8 cellular contexts compared by ENCODE assay signal in genomic region chr18:46917808-46918600, GRCh38. TPM values are rescaled to one million over a fixed set of nuclear protein-coding genes. Genes with fewer than 3 reads are reported as not detected.
A peak's percentile ranks its signal among the peaks of the same experiment; 100 is the strongest.
DNase-seq lines count a peak whose midpoint lies in the region; ATAC-seq and TF ChIP-seq lines count a peak whose summit lies in the region.

No MANE protein-coding gene starts in this region.

- H3K27me3 ChIP-seq in SK-N-SH (ENCODE audit: insufficient read depth) (no peaks in the 10 kb centered on the region), duodenal mucosa (ENCODE audit: control insufficient read depth in 1 of 2, insufficient read depth in 2 of 2, low read length in 2 of 2) (no peaks in the 10 kb centered on the region), tibial artery (no peaks in the 10 kb centered on the region)

- intact Hi-C loops in tibial artery (cut with DNase I; ENCODE audit: low total_unique reads), result no loop called here

- H3K79me2 ChIP-seq in SK-N-SH (ENCODE audit: insufficient read depth), result peaks cover 38% of the 10 kb centered on the region

- H3K36me3 ChIP-seq in SK-N-SH (replicated peaks in 1 of 2; ENCODE audit: control insufficient read depth in 1 of 2, insufficient read depth in 2 of 2, low read length in 1 of 2), result no peaks in the 10 kb centered on the region
- H3K36me3 ChIP-seq in duodenal mucosa (ENCODE audit: control insufficient read depth in 1 of 2, insufficient read depth in 2 of 2, low read length in 2 of 2), result no peaks in the 10 kb centered on the region
- H3K36me3 ChIP-seq in mesodermal cell (ENCODE audit: control insufficient read depth, insufficient read depth, low read length), result no peaks in the 10 kb centered on the region
- H3K36me3 ChIP-seq in tibial artery, result no peaks in the 10 kb centered on the region

- DNase-seq in ACHN (peak; percentile 26), GF-D8 (lab: John Stamatoyannopoulos, UW) (peak; percentile 46), SK-N-SH (no peak), tibial artery (peak in 1 of 2 donors; percentile 37), OCI-M2 (lab: John Stamatoyannopoulos, UW; ENCODE audit: unreplicated experiment) (no peak)

- H3K9ac ChIP-seq in SK-N-SH (peak overlapping the region; percentile 72), duodenal mucosa (ENCODE audit: low read depth in 1 of 2, low read length in 2 of 2) (peak overlapping the region; percentile 70 to 79)

- TF ChIP-seq EP300 in SK-N-SH (IDR thresholded peaks at IDR 0.05; ENCODE audit: borderline replicate concordance in 1 of 2, low read depth in 1 of 2, low read length in 1 of 2), result no peak

- peak overlapping the region; percentile 88 for H3K4me2 ChIP-seq in SK-N-SH

- H3K27ac ChIP-seq in SK-N-SH (ENCODE audit: low read depth in 2 of 2, low read length in 1 of 2) (peak overlapping the region; percentile 62 to 81; a peak in 3 of 4 replicates), duodenal mucosa (ENCODE audit: low read depth, low read length) (peak overlapping the region; percentile 74), mesodermal cell (ENCODE audit: low read depth, low read length, severe bottlenecking) (peak overlapping the region; percentile 82), tibial artery (peak overlapping the region; percentile 85 to 86)

- H3K4me3 ChIP-seq in SK-N-SH (ENCODE audit: low read depth in 2 of 2, low read length in 1 of 2) (peak overlapping the region; percentile 80 to 91), duodenal mucosa (ENCODE audit: low read depth in 1 of 2, low read length in 2 of 2) (peak overlapping the region; percentile 87 to 95), mesodermal cell (ENCODE audit: extremely low read depth, insufficient read depth, low read length, poor library complexity, severe bottlenecking) (peak overlapping the region; percentile 54), tibial artery (peak overlapping the region; percentile 68 to 80)

- peak; percentile 11 for ATAC-seq in HG03097 (IDR thresholded peaks at IDR 0.05; ENCODE audit: low FRiP score, unreplicated experiment)

- no peaks in the 10 kb centered on the region for H3K9me2 ChIP-seq in SK-N-SH

- peaks cover 9% of the 10 kb centered on the region for H3F3A ChIP-seq in SK-N-SH (replicated peaks; ENCODE audit: insufficient read depth)

- 53% methylated on average over 33 of the region's 33 CpGs for WGBS in SK-N-SH (ENCODE audit: low lambda C conversion rate)
- WGBS in mesodermal cell (ENCODE audit: insufficient coverage in 2 of 2), 2 experiments, result 46 to 63% methylated on average over 21 to 24 of the region's 33 CpGs

- CTCF ChIA-PET in SK-N-SH (lab: Yijun Ruan, JAX), result interaction anchor here (0.8 to 1.6 kb wide), 3 partner anchors 13 to 836 kb away, joined by 3 read pairs; a partner anchor contains a TSS

- TF ChIP-seq CTCF in SK-N-SH (IDR thresholded peaks at IDR 0.05) (no peak), tibial artery (IDR thresholded peaks at IDR 0.05) (no peak)

- peak overlapping the region; percentile 94 for H2AFZ ChIP-seq in SK-N-SH (ENCODE audit: low read depth)

- peaks cover 0 to 15% of the 10 kb centered on the region in 2 experiments; a peak in 3 of 4 replicates for H3K4me1 ChIP-seq in SK-N-SH (ENCODE audit: control insufficient read depth in 1 of 2, insufficient read depth in 2 of 2, low read depth in 1 of 2, low read length in 1 of 2)
- H3K4me1 ChIP-seq in duodenal mucosa (ENCODE audit: control insufficient read depth in 1 of 2, insufficient read depth in 2 of 2, low read length in 2 of 2), result peaks cover 9 to 18% of the 10 kb centered on the region in 2 donors
- H3K4me1 ChIP-seq in mesodermal cell (ENCODE audit: control insufficient read depth, insufficient read depth, low read length, poor library complexity, severe bottlenecking), result peaks cover 9% of the 10 kb centered on the region
- H3K4me1 ChIP-seq in tibial artery, result peaks cover 0 to 16% (median 6%) of the 10 kb centered on the region in 4 donors

- H4K20me1 ChIP-seq in SK-N-SH (ENCODE audit: insufficient read depth), result peaks cover 12% of the 10 kb centered on the region; the same call in 1 of the 2 replicates

- TF ChIP-seq RAD21 in SK-N-SH (IDR thresholded peaks at IDR 0.05; ENCODE audit: low read length), result no peak

- H3K9me3 ChIP-seq in SK-N-SH, result no peaks in the 10 kb centered on the region
- no peaks in the 10 kb centered on the region for H3K9me3 ChIP-seq in duodenal mucosa (ENCODE audit: control insufficient read depth in 1 of 2, low read length in 2 of 2)
- H3K9me3 ChIP-seq in mesodermal cell (ENCODE audit: control insufficient read depth, low read length), result no peaks in the 10 kb centered on the region
- H3K9me3 ChIP-seq in tibial artery, result no peaks in the 10 kb centered on the region

- POLR2A ChIA-PET in SK-N-SH (lab: Yijun Ruan, JAX), result interaction anchor here (0.9 to 1.0 kb wide), 2 partner anchors 22 to 133 kb away, joined by 3 read pairs; no protein-coding TSS in a partner anchor

- in situ Hi-C loops in ACHN (cut with HindIII; ENCODE audit: low pct_ligation_motif_present, low pct_unique_long_range_greater_than_20kb, low sequenced_read_pairs), result no loop called here

TF ChIP-seq in SK-N-SH, 30 proteins besides CTCF, POLR2A, EP300 and RAD21:
- TF ChIP-seq NFIC (IDR thresholded peaks at IDR 0.05; ENCODE audit: borderline replicate concordance), result no peak
- TF ChIP-seq FOXM1 (IDR thresholded peaks at IDR 0.05; ENCODE audit: low read depth), result no peak
- no peak for TF ChIP-seq TEAD4 (IDR thresholded peaks at IDR 0.05; ENCODE audit: borderline replicate concordance, insufficient read depth)
- TF ChIP-seq RXRA (IDR thresholded peaks at IDR 0.05; ENCODE audit: borderline replicate concordance, low read depth), result no peak
- no peak for TF ChIP-seq YY1 (IDR thresholded peaks at IDR 0.05; ENCODE audit: low read depth)
- TF ChIP-seq FOSL2 (IDR thresholded peaks at IDR 0.05; ENCODE audit: borderline replicate concordance, low read depth), result no peak
- no peak for TF ChIP-seq PBX3 (IDR thresholded peaks at IDR 0.05)
- no peak for TF ChIP-seq TCF12 (IDR thresholded peaks at IDR 0.05)
- no peak for TF ChIP-seq EZH2phosphoT487 (IDR thresholded peaks at IDR 0.05; ENCODE audit: borderline replicate concordance, low read depth)
- no peak for TF ChIP-seq SMC3 (IDR thresholded peaks at IDR 0.05; ENCODE audit: low read depth, low read length)

RNA-seq across cellular contexts. Expression of gene KATNAL2, which starts 0.6 kb away (rescaled TPM):
- polyA plus RNA-seq in SK-N-SH (2012; rRNA removed), result 6.5 and 8.2 TPM in 2 replicates
- 5.9 and 7.0 TPM in 2 replicates for polyA plus RNA-seq in SK-N-SH (2012; cell fraction: cytosol; rRNA removed)
- polyA plus RNA-seq in SK-N-SH (2012; cell fraction: nucleus; rRNA removed), result 24.8 and 29.5 TPM in 2 replicates
- 5.4 TPM for polyA plus RNA-seq in mesodermal cell (2013, experiment 1 of 2)
- 7.2 TPM for polyA plus RNA-seq in mesodermal cell (2013, experiment 2 of 2)

RNA-seq across cellular contexts. Expression of gene PIAS2, which starts 0.7 kb away (rescaled TPM):
- 5.1 and 9.0 TPM in 2 replicates for polyA plus RNA-seq in SK-N-SH (2012; rRNA removed)
- polyA plus RNA-seq in SK-N-SH (2012; cell fraction: cytosol; rRNA removed), result 14.4 and 16.3 TPM in 2 replicates
- 7.7 and 15.5 TPM in 2 replicates for polyA plus RNA-seq in SK-N-SH (2012; cell fraction: nucleus; rRNA removed)
- 16.6 TPM for polyA plus RNA-seq in mesodermal cell (2013, experiment 1 of 2)
- 15.9 TPM for polyA plus RNA-seq in mesodermal cell (2013, experiment 2 of 2)

Comparison
In these comparisons a context has a peak if more than half of its experiments do, and no peak if none do; other contexts are left out.
1. DNase-seq: peak in ACHN (single experiment) and GF-D8 (single experiment); none in SK-N-SH (single experiment) and OCI-M2 (single experiment).
2. Peak in every context shown above with its lines, with median percentiles within 50 percentile points of each other: H3K27ac ChIP-seq and H3K4me3 ChIP-seq.